8 cellular contexts compared by ENCODE assay signal in the genomic region with DNA sequence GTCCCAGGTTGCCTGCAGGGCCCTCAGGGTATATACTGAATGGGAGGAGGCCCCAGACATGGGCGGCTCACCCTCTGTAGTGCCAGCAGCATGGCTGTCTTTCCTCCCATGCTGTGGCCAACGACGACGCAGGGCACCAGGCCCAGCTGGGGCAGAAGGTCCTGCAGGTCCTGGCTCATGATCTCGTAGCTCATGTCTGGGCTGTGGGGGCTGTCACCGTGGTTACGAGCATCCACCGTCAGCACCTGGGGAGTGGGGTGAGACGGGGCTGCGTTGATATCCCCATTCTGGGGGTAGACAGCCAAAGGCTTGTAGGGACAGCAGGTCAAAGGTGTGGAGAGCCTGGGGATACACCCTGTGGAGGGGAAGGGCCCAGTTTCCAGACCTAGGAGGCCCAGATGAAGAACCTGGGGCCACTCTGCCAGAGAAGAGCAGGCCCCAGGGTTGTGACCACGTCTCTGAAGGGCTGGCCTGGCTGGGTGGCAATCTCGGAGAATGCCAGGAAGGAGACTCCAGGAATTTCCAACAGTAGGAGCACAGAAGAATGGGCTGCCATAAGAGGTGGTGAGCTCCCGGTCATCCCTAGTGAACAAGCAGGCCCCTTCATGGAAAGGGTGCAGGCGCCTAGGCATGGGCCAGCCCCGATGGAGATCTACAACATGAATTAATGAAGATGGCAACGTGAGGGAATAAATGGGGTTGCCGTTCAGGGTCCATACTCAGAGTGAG. TPM values are rescaled to one million over a fixed set of nuclear protein-coding genes. Genes with fewer than 3 reads are reported as not detected.
A peak's percentile ranks its signal among the peaks of the same experiment; 100 is the strongest.
DNase-seq lines count a peak whose midpoint lies in the region; ATAC-seq and TF ChIP-seq lines count a peak whose summit lies in the region.

No MANE protein-coding gene starts in this region.

- H3K27ac ChIP-seq in C4-2B, result peak overlapping the region; percentile 93
- H3K27ac ChIP-seq in MM.1S (ENCODE audit: low read length), result no peak overlapping the region; the same call in 1 of the 2 replicates
- H3K27ac ChIP-seq in effector memory CD4-positive, alpha-beta T cell (ENCODE audit: insufficient read depth, low read length, poor library complexity, severe bottlenecking), result peak overlapping the region; percentile 91
- no peak overlapping the region for H3K27ac ChIP-seq in neural cell (ENCODE audit: low read length)

- no peak overlapping the region for H2AFZ ChIP-seq in MM.1S (ENCODE audit: low read length)
- no peak overlapping the region for H2AFZ ChIP-seq in neural cell (ENCODE audit: low read depth, low read length)

- ATAC-seq in HG02870 (IDR thresholded peaks at IDR 0.05; ENCODE audit: unreplicated experiment) (no peak), GM19467 (IDR thresholded peaks at IDR 0.05; ENCODE audit: unreplicated experiment) (no peak)

- H3K9me3 ChIP-seq in MM.1S (replicated peaks; ENCODE audit: insufficient read depth, low read length) (no peaks in the 10 kb centered on the region), neural cell (ENCODE audit: low read length) (no peaks in the 10 kb centered on the region)
- H3K9me3 ChIP-seq in effector memory CD4-positive, alpha-beta T cell (ENCODE audit: control insufficient read depth, low read length), result no peaks in the 10 kb centered on the region

- TF ChIP-seq EP300 in neural cell (conservative IDR thresholded peaks at IDR 0.05; ENCODE audit: poor library complexity, severe bottlenecking), result no peak

- TF ChIP-seq CTCF in C4-2B (conservative IDR thresholded peaks at IDR 0.05) (no peak), MM.1S (IDR thresholded peaks at IDR 0.05; ENCODE audit: low read length) (no peak), neural cell (IDR thresholded peaks at IDR 0.05; ENCODE audit: poor library complexity, severe bottlenecking) (no peak)

- H3K27me3 ChIP-seq in MM.1S (replicated peaks; ENCODE audit: insufficient read depth, low read length) (no peaks in the 10 kb centered on the region), neural cell (ENCODE audit: insufficient read depth, low read depth, low read length) (no peaks in the 10 kb centered on the region)
- H3K27me3 ChIP-seq in effector memory CD4-positive, alpha-beta T cell (replicated peaks; ENCODE audit: control insufficient read depth, insufficient read depth, low read length, poor library complexity, severe bottlenecking), result no peaks in the 10 kb centered on the region

- peaks cover 28% of the 10 kb centered on the region for H3K4me1 ChIP-seq in MM.1S (ENCODE audit: low read length)
- peaks cover 21% of the 10 kb centered on the region for H3K4me1 ChIP-seq in effector memory CD4-positive, alpha-beta T cell (ENCODE audit: control insufficient read depth, insufficient read depth, low read length, poor library complexity, severe bottlenecking)

- H3K36me3 ChIP-seq in MM.1S (replicated peaks; ENCODE audit: insufficient read depth, low read length), result no peaks in the 10 kb centered on the region
- no peaks in the 10 kb centered on the region for H3K36me3 ChIP-seq in effector memory CD4-positive, alpha-beta T cell (ENCODE audit: control insufficient read depth, insufficient read depth, low read length)
- H3K36me3 ChIP-seq in neural cell (ENCODE audit: insufficient read depth, low read length), result no peaks in the 10 kb centered on the region

- no peak for TF ChIP-seq RAD21 in neural cell (conservative IDR thresholded peaks at IDR 0.05)

- peak overlapping the region; percentile 98; the same call in 1 of the 2 replicates for H3K9ac ChIP-seq in MM.1S (ENCODE audit: low read length)
- H3K9ac ChIP-seq in neural cell (ENCODE audit: low read length), result peak overlapping the region; percentile 97

- H3K4me2 ChIP-seq in MM.1S (ENCODE audit: low read depth, low read length) (peak overlapping the region; percentile 93), neural cell (ENCODE audit: low read length) (peak overlapping the region; percentile 8)

- DNase-seq in MM.1S (no peak), islet precursor cell (no peak)
- DNase-seq in effector memory CD4-positive, alpha-beta T cell, result no peak
- DNase-seq in activated effector memory CD4-positive, alpha-beta T cell treated with anti-CD3 and anti-CD28 coated beads, Interleukin-2, amount 50 U/mL, for 16 hours, result no peak

- peaks cover 11% of the 10 kb centered on the region for H3F3A ChIP-seq in MM.1S (ENCODE audit: insufficient read depth, low read length)
- no peaks in the 10 kb centered on the region for H3F3A ChIP-seq in neural cell (ENCODE audit: insufficient read depth, low read length, poor library complexity, severe bottlenecking)

- H3K4me3 ChIP-seq in MM.1S (ENCODE audit: low read length) (peak overlapping the region; percentile 95), neural cell (ENCODE audit: low read length) (peak overlapping the region; percentile 81)
- peak overlapping the region; percentile 89 for H3K4me3 ChIP-seq in effector memory CD4-positive, alpha-beta T cell (ENCODE audit: insufficient read depth, low read depth, low read length, poor library complexity, severe bottlenecking)

- peaks cover 28% of the 10 kb centered on the region for H3K79me2 ChIP-seq in MM.1S (ENCODE audit: low read length)
- H3K79me2 ChIP-seq in neural cell (replicated peaks; ENCODE audit: insufficient read depth, low read length), result no peaks in the 10 kb centered on the region

- H4K20me1 ChIP-seq in MM.1S (ENCODE audit: insufficient read depth, low read length) (0 out of 2 replicates have a peak, but pooled peaks cover 5% of the 10 kb centered on the region), neural cell (ENCODE audit: insufficient read depth) (no peaks in the 10 kb centered on the region)

- H3K9me2 ChIP-seq in MM.1S (replicated peaks; ENCODE audit: insufficient read depth, low read length) (no peaks in the 10 kb centered on the region), neural cell (ENCODE audit: insufficient read depth, low read length) (no peaks in the 10 kb centered on the region)

TF ChIP-seq in neural cell, 6 proteins besides CTCF, POLR2A, EP300 and RAD21:
- TF ChIP-seq REST (IDR thresholded peaks at IDR 0.05; ENCODE audit: borderline replicate concordance) (no peak), POLR2AphosphoS5 (IDR thresholded peaks at IDR 0.05) (no peak), SMC3 (conservative IDR thresholded peaks at IDR 0.05; ENCODE audit: poor library complexity) (no peak), MXI1 (conservative IDR thresholded peaks at IDR 0.05; ENCODE audit: poor library complexity, severe bottlenecking) (no peak), EZH2 (IDR thresholded peaks at IDR 0.05; ENCODE audit: borderline replicate concordance, insufficient read depth, low read length, poor library complexity, severe bottlenecking) (no peak)

RNA-seq across cellular contexts. Expression of gene ABHD11, which starts 0.9 kb away (rescaled TPM):
- 12.8 and 26.0 TPM in 2 replicates for polyA plus RNA-seq in neural cell
- polyA minus RNA-seq in neural cell, result 8.1 and 9.7 TPM in 2 replicates

RNA-seq across cellular contexts. Expression of gene STX1A, which starts 18.2 kb away (rescaled TPM):
- polyA plus RNA-seq in neural cell, result 123 and 144 TPM in 2 replicates
- polyA minus RNA-seq in neural cell, result 39.2 and 39.8 TPM in 2 replicates

RNA-seq across cellular contexts. Expression of gene CLDN3, which starts 32.4 kb away (rescaled TPM):
- not detected in 2 replicates for polyA plus RNA-seq in neural cell
- not detected in 2 replicates for polyA minus RNA-seq in neural cell

RNA-seq across cellular contexts. Expression of gene BUD23, which starts 54.3 kb away (rescaled TPM):
- polyA plus RNA-seq in neural cell, result 75.9 and 82.9 TPM in 2 replicates
- polyA minus RNA-seq in neural cell, result 29.9 and 33.5 TPM in 2 replicates

RNA-seq across cellular contexts. Expression of gene DNAJC30, which starts 54.4 kb away (rescaled TPM):
- 1.1 and 1.3 TPM in 2 replicates for polyA plus RNA-seq in neural cell
- polyA minus RNA-seq in neural cell, result 3.1 and 4.1 TPM in 2 replicates

Comparison
In these comparisons a context has a peak if more than half of its experiments do, and no peak if none do; other contexts are left out.
1. H3K27ac ChIP-seq: peak in C4-2B (single experiment) and effector memory CD4-positive, alpha-beta T cell (single experiment); none in MM.1S (single experiment) and neural cell (single experiment).
2. Peak in every context shown above with its lines, with median percentiles within 50 percentile points of each other: H3K4me3 ChIP-seq.